Comparison of ENCODE assay signal across 12 cellular contexts in genomic region chr15:38894260-38894948, GRCh38.
DNase-seq lines count a peak whose midpoint lies in the region; ATAC-seq and TF ChIP-seq lines count a peak whose summit lies in the region.
"Had no signal": no experiment of that assay in that cellular context is flagged by ENCODE, and none has a peak within 500 bp of the region (broad histone marks: within the 10 kb centered on the region; RNA-seq: fewer than 3 reads in every experiment).

No MANE protein-coding gene starts in this region.

- no peak overlapping the region for H3K4me3 Mint-ChIP-seq in nephron

- peaks cover 55% of the 10 kb centered on the region for H3K4me1 Mint-ChIP-seq in nephron

- no peaks in the 10 kb centered on the region for H3K36me3 ChIP-seq in PC-3 (ENCODE audit: low read depth, low read length)
- H3K36me3 ChIP-seq in stomach = no peaks in the 10 kb centered on the region

- BruUV-seq in PC-3 (replicated peaks; lab: Mats Ljungman, UMichigan) = no TSS peak

- ATAC-seq in PC-3 (peak; percentile 66), HG03565 (IDR thresholded peaks at IDR 0.05; ENCODE audit: unreplicated experiment) (no peak)

- peak; percentile 53 for DNase-seq in AG20443 (ENCODE audit: low spot score)
- DNase-seq in PC-3 = peak; percentile 75
- peak; percentile 50 for DNase-seq in epidermal melanocyte (ENCODE audit: insufficient read length, low spot score)
- no peak for DNase-seq in HEK293T (ENCODE audit: extremely low spot score)
- DNase-seq in stomach = no peak
- DNase-seq in stimulated activated naive CD4-positive, alpha-beta T cell treated with Interleukin-2 at 50 U/mL for 16 hours (lab: John Stamatoyannopoulos, UW) = no peak
- DNase-seq: activated CD4-positive, CD25-positive, alpha-beta regulatory T cell treated with anti-CD3 and anti-CD28 coated beads, Interleukin-2, amount 50 U/mL, for 72 hours; amygdala; NCI-H187 treated with DMSO at 0.1 percent for 48 hours; OCI-M1 had no signal

- no peaks in the 10 kb centered on the region for H3K27me3 Mint-ChIP-seq in nephron (ENCODE audit: low read depth)

- H3K4me1 ChIP-seq in PC-3 (ENCODE audit: insufficient read depth, low read length) (peaks cover 27% of the 10 kb centered on the region), stomach (peaks cover 0 to 13% (median 0%) of the 10 kb centered on the region in 4 donors)

- WGBS in stomach, 5 donors = 37 to 51% (median 43%) methylated on average over 2 of the region's 2 CpGs

- no peak for TF ChIP-seq POLR2A in stomach (IDR thresholded peaks at IDR 0.05)

- peak overlapping the region; percentile 82 to 96 (median 90) for H3K27ac Mint-ChIP-seq in nephron

- H3K9me3 ChIP-seq in PC-3 (ENCODE audit: low read length) = no peaks in the 10 kb centered on the region
- peaks cover 0 to 5% (median 0%) of the 10 kb centered on the region in 4 donors for H3K9me3 ChIP-seq in stomach

- no peaks in the 10 kb centered on the region for H3K79me2 ChIP-seq in PC-3 (ENCODE audit: low read length)

- H3K27me3 ChIP-seq in PC-3 (ENCODE audit: low read length) (no peaks in the 10 kb centered on the region), stomach (no peaks in the 10 kb centered on the region)

- intact Hi-C loops in PC-3 (cut with micrococcal nuclease) (no loop called here), stomach (cut with DNase I; ENCODE audit: low total_unique reads) (no loop called here)

- CTCF ChIA-PET in PC-3 (lab: Charles Lee) (no interaction called here), HEK293T (lab: Yijun Ruan, JAX) (no interaction called here)

- H3K9ac ChIP-seq in PC-3 (ENCODE audit: low read length) = no peak overlapping the region

- no peaks in the 10 kb centered on the region for H3K9me2 ChIP-seq in PC-3 (replicated peaks; ENCODE audit: low read length)

- H3K27ac ChIP-seq in PC-3 (ENCODE audit: low read length) = peak overlapping the region; percentile 56
- no peak overlapping the region for H3K27ac ChIP-seq in stomach

- POLR2A ChIA-PET in PC-3 (lab: Charles Lee; ENCODE audit: unreplicated experiment) = no interaction called here
- POLR2A ChIA-PET in HEK293T (lab: Yijun Ruan, JAX) = no interaction called here

- H3K36me3 Mint-ChIP-seq in nephron (ENCODE audit: low read depth) = no peaks in the 10 kb centered on the region

- H3K4me3 ChIP-seq in PC-3 (ENCODE audit: low read length) (no peak overlapping the region), stomach (no peak overlapping the region)

- H3F3A ChIP-seq in PC-3 (ENCODE audit: low read length, unreplicated experiment) = peaks cover 3% of the 10 kb centered on the region

- peaks cover 8% of the 10 kb centered on the region for H3K9me3 Mint-ChIP-seq in nephron

- no peak for TF ChIP-seq EP300 in stomach (IDR thresholded peaks at IDR 0.05)

- H4K20me1 ChIP-seq in PC-3 (ENCODE audit: low read length) = no peaks in the 10 kb centered on the region

- TF ChIP-seq CTCF in PC-3 (conservative IDR thresholded peaks at IDR 0.05; ENCODE audit: low read depth, low read length) (no peak), nephron (IDR thresholded peaks at IDR 0.05; ENCODE audit: unreplicated experiment in 3 of 3) (no peak), stomach (IDR thresholded peaks at IDR 0.05) (no peak)

- H2AFZ ChIP-seq in PC-3 (ENCODE audit: low read length) = no peak overlapping the region

- peak overlapping the region; percentile 17 for H3K4me2 ChIP-seq in PC-3 (ENCODE audit: low read length)

TF ChIP-seq in HEK293T, 16 proteins besides CTCF, POLR2A, EP300 and RAD21:
- no peak for TF ChIP-seq LEF1 (IDR thresholded peaks at IDR 0.05; ENCODE audit: borderline replicate concordance)
- TF ChIP-seq SUZ12 (IDR thresholded peaks at IDR 0.05) = no peak
- no peak for TF ChIP-seq ARNT (IDR thresholded peaks at IDR 0.05)
- TF ChIP-seq NFRKB (IDR thresholded peaks at IDR 0.05) = no peak
- TF ChIP-seq BHLHE40 (IDR thresholded peaks at IDR 0.05; ENCODE audit: borderline replicate concordance) = no peak
- no peak for TF ChIP-seq FOXK2 (IDR thresholded peaks at IDR 0.05)
- TF ChIP-seq HDGF (IDR thresholded peaks at IDR 0.05; ENCODE audit: borderline replicate concordance) = no peak
- TF ChIP-seq ZNF384 (IDR thresholded peaks at IDR 0.05) = no peak
- TF ChIP-seq L3MBTL2 (conservative IDR thresholded peaks at IDR 0.05) = no peak
- TF ChIP-seq TARDBP (IDR thresholded peaks at IDR 0.05) = no peak
- no peak for TF ChIP-seq FOXM1 (IDR thresholded peaks at IDR 0.05; ENCODE audit: borderline replicate concordance)

Comparison
In these comparisons a context has a peak if more than half of its experiments do, and no peak if none do; other contexts are left out.
1. DNase-seq: peak in AG20443 (single experiment), PC-3 (single experiment) and epidermal melanocyte (single experiment); none in HEK293T (single experiment), stomach (single experiment) and stimulated activated naive CD4-positive, alpha-beta T cell treated with Interleukin-2 at 50 U/mL for 16 hours (single experiment).